34 cellular contexts compared by ENCODE assay signal in genomic region chr11:87239001-87239400, GRCh38.
DNase-seq lines count a peak whose midpoint lies in the region; FAIRE-seq and TF ChIP-seq lines count a peak whose summit lies in the region.
"Had no signal": no experiment of that assay in that cellular context is flagged by ENCODE, and none has a peak within 500 bp of the region (broad histone marks: within the 10 kb centered on the region; RNA-seq: fewer than 3 reads in every experiment).

No MANE protein-coding gene starts in this region.

- H3K36me3 ChIP-seq in ascending aorta (no peaks in the 10 kb centered on the region), endothelial cell of umbilical vein (ENCODE audit: control insufficient read depth in 2 of 2, extremely low read depth in 1 of 2, insufficient read depth in 2 of 2, low read length in 2 of 2) (no peaks in the 10 kb centered on the region), osteoblast (ENCODE audit: insufficient read depth, low read length) (no peaks in the 10 kb centered on the region), vagina (no peaks in the 10 kb centered on the region)
- H3K36me3 ChIP-seq: neural progenitor cell, sigmoid colon, transverse colon had no signal

- TF ChIP-seq POLR2A in endothelial cell of umbilical vein (IDR thresholded peaks at IDR 0.05; ENCODE audit: low read depth, low read length) (no peak), vagina (IDR thresholded peaks at IDR 0.05) (no peak)

- H3K9me3 ChIP-seq in ascending aorta (no peaks in the 10 kb centered on the region), endothelial cell of umbilical vein (replicated peaks; ENCODE audit: control insufficient read depth, insufficient read depth, low read length) (no peaks in the 10 kb centered on the region), osteoblast (ENCODE audit: low read depth, low read length) (no peaks in the 10 kb centered on the region), vagina (no peaks in the 10 kb centered on the region)
- H3K9me3 ChIP-seq: sigmoid colon, transverse colon had no signal

- DNase-seq in ascending aorta (ENCODE audit: low spot score in 2 of 2) (no peak), endothelial cell of umbilical vein (ENCODE audit: low read depth, low spot score) (peak; percentile 91), osteoblast (ENCODE audit: insufficient read length, low spot score, missing footprints) (no peak), vagina (ENCODE audit: extremely low spot score in 2 of 2) (no peak), type B pancreatic cell (ENCODE audit: extremely low spot score, unreplicated experiment) (no peak), HK-2 (ENCODE audit: unreplicated experiment) (no peak)
- no peak for DNase-seq in stimulated activated naive CD4-positive, alpha-beta T cell treated with Interleukin-2 at 50 U/mL for 16 hours (lab: John Stamatoyannopoulos, UW)
- DNase-seq: activated CD4-positive, alpha-beta T cell treated with anti-CD3 and anti-CD28 coated beads for 1 hour; activated CD8-positive, alpha-beta T cell treated with anti-CD3 and anti-CD28 coated beads, Interleukin-2, amount 10 ng/mL, durations not matched to agents 7 days and 5 days; anterior cingulate cortex; cerebellar nuclear complex; effector CD8-positive, alpha-beta T cell; erythroblast; foreskin keratinocyte; HCEC 1CT; NCI-H1417; NCI-H2029 treated with DMSO at 0.1 percent for 48 hours; NCI-H2227 treated with DMSO at 0.1 percent for 48 hours; NCI-H69; posterior cingulate gyrus; RPMI8226; sigmoid colon; SK-N-SH; stimulated activated naive CD8-positive, alpha-beta T cell treated with anti-CD3 and anti-CD28 coated beads, Interleukin-15, Interleukin-2, amounts not matched to agents 100 U/mL and 50 U/mL, for 24 hours; T-helper 17 cell; transverse colon had no signal

- intact Hi-C loops in ascending aorta (cut with DNase I) (no loop called here), endothelial cell of umbilical vein (cut with micrococcal nuclease) (loop anchor here (2.0 kb wide), 1 partner anchor 66 kb away; no protein-coding TSS in a partner anchor), vagina (cut with DNase I) (no loop called here)

- no peak overlapping the region for H2AFZ ChIP-seq in endothelial cell of umbilical vein (ENCODE audit: low read depth, low read length)
- H2AFZ ChIP-seq in osteoblast (ENCODE audit: low read length): no peak overlapping the region
- H2AFZ ChIP-seq: neural progenitor cell had no signal

- peaks cover 4% of the 10 kb centered on the region for H3K36me3 Mint-ChIP-seq in type B pancreatic cell
- H3K36me3 Mint-ChIP-seq: neural progenitor cell had no signal

- H3K4me3 ChIP-seq in ascending aorta (no peak overlapping the region), endothelial cell of umbilical vein (replicated peaks in 1 of 3; ENCODE audit: insufficient read depth in 1 of 3, low read depth in 1 of 3, low read length in 3 of 3) (peak overlapping the region in 1 of 3 experiments; percentile 52), osteoblast (ENCODE audit: insufficient read depth, low read length) (no peak overlapping the region), vagina (no peak overlapping the region)
- H3K4me3 ChIP-seq: K562, neural progenitor cell, sigmoid colon, transverse colon had no signal

- no peaks in the 10 kb centered on the region for H3K27me3 Mint-ChIP-seq in type B pancreatic cell
- H3K27me3 Mint-ChIP-seq: memory B cell, T-helper 17 cell had no signal

- H3K27ac ChIP-seq in ascending aorta: peak overlapping the region; percentile 72 to 73
- H3K27ac ChIP-seq in endothelial cell of umbilical vein (ENCODE audit: insufficient read depth, low read depth, low read length): peak overlapping the region; percentile 43
- H3K27ac ChIP-seq in osteoblast (ENCODE audit: low read depth, low read length): peak overlapping the region; percentile 8
- peak overlapping the region; percentile 4 for H3K27ac ChIP-seq in vagina
- H3K27ac ChIP-seq: foreskin keratinocyte, neural progenitor cell, transverse colon had no signal

- CTCF ChIA-PET in endothelial cell of umbilical vein (lab: Charles Lee): interaction anchor here (0.7 to 2.0 kb wide), 12 partner anchors 12 to 299 kb away, joined by 3 to 8 read pairs (median 3); no protein-coding TSS in a partner anchor

- no peak overlapping the region for H3K27ac Mint-ChIP-seq in type B pancreatic cell
- H3K27ac Mint-ChIP-seq: activated CD8-positive, alpha-beta T cell treated with anti-CD3 and anti-CD28 coated beads, Interleukin-2, amount 10 ng/mL, durations not matched to agents 7 days and 5 days; activated naive CD4-positive, alpha-beta T cell treated with anti-CD3 and anti-CD28 coated beads, Interleukin-2, amount 50 U/mL, for 72 hours; activated T-helper 2 cell treated with anti-CD3 and anti-CD28 coated beads, Interferon-gamma antibody, Interleukin-2, Interleukin-4, amounts not matched to agents 10 μg/mL and 5 μg/mL and 100 μg/mL, durations not matched to agents 14 hours and 24 hours and 36 hours; CD14-positive monocyte; memory B cell; neural progenitor cell; T-helper 17 cell had no signal

- peak; percentile 95 for FAIRE-seq in endothelial cell of umbilical vein (lab: Jason Lieb, UNC)
- FAIRE-seq: GM18507, HTR-8/SVneo, K562 had no signal

- H3K27me3 ChIP-seq in ascending aorta: no peaks in the 10 kb centered on the region
- no peaks in the 10 kb centered on the region for H3K27me3 ChIP-seq in endothelial cell of umbilical vein (ENCODE audit: control insufficient read depth in 2 of 2, insufficient read depth in 2 of 2, low read length in 2 of 2)
- H3K27me3 ChIP-seq in osteoblast (ENCODE audit: insufficient read depth, low read length): no peaks in the 10 kb centered on the region
- no peaks in the 10 kb centered on the region for H3K27me3 ChIP-seq in vagina
- H3K27me3 ChIP-seq: foreskin keratinocyte, neural progenitor cell, sigmoid colon, transverse colon had no signal

- H3K9ac ChIP-seq in endothelial cell of umbilical vein (replicated peaks; ENCODE audit: extremely low read depth, insufficient read depth, low read length): peak overlapping the region; percentile 38
- H3K9ac ChIP-seq: neural progenitor cell, SK-N-SH had no signal

- H3K79me2 ChIP-seq in endothelial cell of umbilical vein (ENCODE audit: control insufficient read depth, insufficient read depth, low read length) (no peaks in the 10 kb centered on the region), osteoblast (ENCODE audit: insufficient read depth, low read length) (no peaks in the 10 kb centered on the region)

- TF ChIP-seq CTCF in ascending aorta (IDR thresholded peaks at IDR 0.05) (no peak), endothelial cell of umbilical vein (IDR thresholded peaks at IDR 0.05; ENCODE audit: extremely low read depth in 1 of 2, insufficient read depth in 1 of 2, low read depth in 1 of 2, low read length in 2 of 2) (no peak), osteoblast (IDR thresholded peaks at IDR 0.05; ENCODE audit: extremely low read depth, low read depth, low read length) (no peak), vagina (IDR thresholded peaks at IDR 0.05) (no peak), type B pancreatic cell (conservative IDR thresholded peaks at IDR 0.05) (no peak)

- H4K20me1 ChIP-seq in endothelial cell of umbilical vein (replicated peaks; ENCODE audit: control insufficient read depth, extremely low read depth, insufficient read depth, low read length) (no peaks in the 10 kb centered on the region), osteoblast (ENCODE audit: insufficient read depth, low read length) (no peaks in the 10 kb centered on the region)

- H3K9me3 Mint-ChIP-seq in type B pancreatic cell: no peaks in the 10 kb centered on the region
- H3K9me3 Mint-ChIP-seq: activated naive CD4-positive, alpha-beta T cell treated with anti-CD3 and anti-CD28 coated beads, Interleukin-2, amount 50 U/mL, for 72 hours; CD14-positive monocyte had no signal

- dilution Hi-C loops in endothelial cell of umbilical vein (cut with MboI; ENCODE audit: extremely low pct_ligation_motif_present, low sequenced_read_pairs): no loop called here

- H3K4me1 ChIP-seq in ascending aorta (peaks cover 3 to 27% of the 10 kb centered on the region in 2 donors), endothelial cell of umbilical vein (ENCODE audit: control insufficient read depth, extremely low read depth, insufficient read depth, low read length) (peaks cover 24% of the 10 kb centered on the region), osteoblast (ENCODE audit: insufficient read depth, low read length) (peaks cover 7% of the 10 kb centered on the region), vagina (peaks cover 4% of the 10 kb centered on the region)
- H3K4me1 ChIP-seq: foreskin keratinocyte, neural progenitor cell had no signal

- BruUV-seq in endothelial cell of umbilical vein (replicated peaks; lab: Mats Ljungman, UMichigan): no TSS peak

- H3K4me2 ChIP-seq in endothelial cell of umbilical vein (ENCODE audit: insufficient read depth, low read length) (peak overlapping the region; percentile 92), osteoblast (ENCODE audit: insufficient read depth, low read length) (peak overlapping the region; percentile 58)
- H3K4me2 ChIP-seq: neural progenitor cell, SK-N-SH had no signal

- H3K4me3 Mint-ChIP-seq in type B pancreatic cell: no peak overlapping the region
- H3K4me3 Mint-ChIP-seq: activated CD8-positive, alpha-beta T cell treated with anti-CD3 and anti-CD28 coated beads, Interleukin-2, amount 10 ng/mL, durations not matched to agents 7 days and 5 days; CD14-positive monocyte; memory B cell; neural progenitor cell; T-helper 17 cell had no signal

- no peaks in the 10 kb centered on the region for H3K9me1 ChIP-seq in endothelial cell of umbilical vein (replicated peaks; ENCODE audit: control insufficient read depth, extremely low read depth, insufficient read depth, low read length)

- H3K4me1 Mint-ChIP-seq in type B pancreatic cell (ENCODE audit: unreplicated experiment): no peaks in the 10 kb centered on the region
- H3K4me1 Mint-ChIP-seq: CD14-positive monocyte, memory B cell, neural progenitor cell had no signal

- POLR2A ChIA-PET in endothelial cell of umbilical vein (lab: Charles Lee): no interaction called here

TF ChIP-seq in endothelial cell of umbilical vein, 7 proteins besides CTCF, POLR2A, EP300 and RAD21:
- TF ChIP-seq, protein P1, sequence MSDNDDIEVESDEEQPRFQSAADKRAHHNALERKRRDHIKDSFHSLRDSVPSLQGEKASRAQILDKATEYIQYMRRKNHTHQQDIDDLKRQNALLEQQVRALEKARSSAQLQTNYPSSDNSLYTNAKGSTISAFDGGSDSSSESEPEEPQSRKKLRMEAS (IDR thresholded peaks at IDR 0.05; ENCODE audit: insufficient read depth, insufficient read length): no peak
- TF ChIP-seq MYC (IDR thresholded peaks at IDR 0.05; ENCODE audit: low read depth, low read length): no peak
TF ChIP-seq in endothelial cell of umbilical vein: peak in this region for 0.

Comparison
In these comparisons a context has a peak if more than half of its experiments do, and no peak if none do; other contexts are left out.
1. H3K27ac ChIP-seq: peak in every context shown above with its lines; median percentile 72 in ascending aorta; 43 in endothelial cell of umbilical vein; 8 in osteoblast; 4 in vagina.